Comparison of ENCODE assay signal across 8 cellular contexts in genomic region chrX:56812515-56813105, GRCh38.
DNase-seq lines count a peak whose midpoint lies in the region; ATAC-seq and TF ChIP-seq lines count a peak whose summit lies in the region.

No MANE protein-coding gene starts in this region.

- no peak overlapping the region for H3K18ac ChIP-seq in neuronal stem cell (ENCODE audit: low read length)

- peak overlapping the region; percentile 5 to 68 for H3K4me3 ChIP-seq in mucosa of rectum (ENCODE audit: low read length in 2 of 2)
- H3K4me3 ChIP-seq in GM23338: no peak overlapping the region
- H3K4me3 ChIP-seq in neuronal stem cell (ENCODE audit: low read length in 2 of 2): no peak overlapping the region

- H3K79me1 ChIP-seq in neuronal stem cell (ENCODE audit: low read depth, low read length): no peaks in the 10 kb centered on the region

- DNase-seq in AG20443 (ENCODE audit: low spot score) (peak; percentile 25), GM23338 (ENCODE audit: low spot score) (no peak), SW480 (ENCODE audit: low spot score) (no peak), neuronal stem cell (ENCODE audit: low spot score) (no peak)
- DNase-seq in activated T-cell treated with anti-CD3 and anti-CD28 coated beads, Interleukin-2, amount 50 U/mL, for 4 hours: no peak

- H3K9me3 Mint-ChIP-seq in activated T-cell treated with anti-CD3 and anti-CD28 coated beads, Interleukin-2, amount 50 U/mL, for 4 hours: no peaks in the 10 kb centered on the region
- no peaks in the 10 kb centered on the region; the same call in 2 of the 3 replicates for H3K9me3 Mint-ChIP-seq in GM23338

- no peaks in the 10 kb centered on the region for H3K36me3 ChIP-seq in mucosa of rectum (ENCODE audit: control insufficient read depth in 2 of 2, insufficient read depth in 2 of 2, low read length in 2 of 2)
- no peaks in the 10 kb centered on the region for H3K36me3 ChIP-seq in GM23338 (ENCODE audit: insufficient read depth)
- peaks cover 0 to 16% of the 10 kb centered on the region in 2 donors for H3K36me3 ChIP-seq in neuronal stem cell (replicated peaks in 1 of 2; ENCODE audit: control insufficient read depth in 2 of 2, insufficient read depth in 2 of 2, low read length in 2 of 2)

- no peaks in the 10 kb centered on the region for H3K27me3 Mint-ChIP-seq in activated T-cell treated with anti-CD3 and anti-CD28 coated beads, Interleukin-2, amount 50 U/mL, for 4 hours (ENCODE audit: low read depth)
- H3K27me3 Mint-ChIP-seq in GM23338 (ENCODE audit: insufficient read depth, low read depth, poor library complexity): peaks cover 2% of the 10 kb centered on the region

- H3K4me2 ChIP-seq in GM23338 (no peak overlapping the region), neuronal stem cell (ENCODE audit: insufficient read depth, low read length, poor library complexity, severe bottlenecking) (no peak overlapping the region)

- H3K9ac ChIP-seq in mucosa of rectum (ENCODE audit: low read depth in 1 of 2, low read length in 2 of 2) (peak overlapping the region in 1 of 2 donors; percentile 44), neuronal stem cell (ENCODE audit: low read depth, low read length, poor library complexity) (no peak overlapping the region)

- H2AFZ ChIP-seq in GM23338: no peak overlapping the region
- no peak overlapping the region for H2AFZ ChIP-seq in neuronal stem cell (ENCODE audit: low read length)

- no peaks in the 10 kb centered on the region for H3K9me3 ChIP-seq in mucosa of rectum (ENCODE audit: control insufficient read depth in 2 of 2, low read length in 2 of 2)
- no peaks in the 10 kb centered on the region for H3K9me3 ChIP-seq in neuronal stem cell (replicated peaks in 1 of 2; ENCODE audit: control insufficient read depth in 2 of 2, insufficient read depth in 1 of 2, low read depth in 1 of 2, low read length in 2 of 2)

- no peak overlapping the region for H2AK5ac ChIP-seq in neuronal stem cell (ENCODE audit: low read depth, low read length)

- no peaks in the 10 kb centered on the region for H4K20me1 ChIP-seq in GM23338 (replicated peaks; ENCODE audit: insufficient read depth)

- no peak overlapping the region for H3K23ac ChIP-seq in neuronal stem cell (ENCODE audit: low read depth, low read length, poor library complexity)

- H3K27ac ChIP-seq in mucosa of rectum (ENCODE audit: low read depth in 2 of 2, low read length in 2 of 2) (peak overlapping the region; percentile 14 to 26), GM23338 (ENCODE audit: low read depth) (no peak overlapping the region), neuronal stem cell (replicated peaks; ENCODE audit: low read length) (no peak overlapping the region)

- H3K27ac Mint-ChIP-seq in GM23338: no peak overlapping the region

- H4K91ac ChIP-seq in neuronal stem cell (ENCODE audit: low read depth, low read length, poor library complexity): no peak overlapping the region

- H3K36me3 Mint-ChIP-seq in activated T-cell treated with anti-CD3 and anti-CD28 coated beads, Interleukin-2, amount 50 U/mL, for 4 hours (ENCODE audit: insufficient read depth): peaks cover 8% of the 10 kb centered on the region
- H3K36me3 Mint-ChIP-seq in GM23338 (ENCODE audit: low read depth): peaks cover 13% of the 10 kb centered on the region

- no peak overlapping the region for H2BK5ac ChIP-seq in neuronal stem cell (ENCODE audit: low read length)

- H3K4me1 ChIP-seq in mucosa of rectum (ENCODE audit: control insufficient read depth in 2 of 2, insufficient read depth in 2 of 2, low read length in 2 of 2): no peaks in the 10 kb centered on the region
- no peaks in the 10 kb centered on the region for H3K4me1 ChIP-seq in GM23338 (ENCODE audit: insufficient read depth)
- H3K4me1 ChIP-seq in neuronal stem cell (ENCODE audit: control insufficient read depth in 2 of 2, insufficient read depth in 1 of 2, low read depth in 1 of 2, low read length in 2 of 2): peaks cover 0 to 2% of the 10 kb centered on the region in 2 donors

- WGBS in neuronal stem cell (ENCODE audit: extremely low coverage in 2 of 2, insufficient read length in 2 of 2, insufficient replicate concordance in 1 of 2), 2 donors: no CpG with 5 or more reads among the region's 7 CpGs

- H3K9me2 ChIP-seq in GM23338 (ENCODE audit: insufficient read depth): no peaks in the 10 kb centered on the region

- TF ChIP-seq CTCF in GM23338 (conservative IDR thresholded peaks at IDR 0.05; ENCODE audit: low read depth in 2 of 2): no peak

- peaks cover 54% of the 10 kb centered on the region for H3K4me1 Mint-ChIP-seq in activated T-cell treated with anti-CD3 and anti-CD28 coated beads, Interleukin-2, amount 50 U/mL, for 4 hours (ENCODE audit: low read depth)
- peaks cover 18% of the 10 kb centered on the region; the same call in 2 of the 3 replicates for H3K4me1 Mint-ChIP-seq in GM23338

- peak overlapping the region; percentile 84 for H3K4me3 Mint-ChIP-seq in activated T-cell treated with anti-CD3 and anti-CD28 coated beads, Interleukin-2, amount 50 U/mL, for 4 hours
- no peak overlapping the region for H3K4me3 Mint-ChIP-seq in GM23338

- H3K27me3 ChIP-seq in mucosa of rectum (ENCODE audit: control insufficient read depth in 2 of 2, insufficient read depth in 2 of 2, low read length in 2 of 2) (peaks cover 0 to 3% of the 10 kb centered on the region in 2 donors), GM23338 (ENCODE audit: insufficient read depth) (no peaks in the 10 kb centered on the region), neuronal stem cell (ENCODE audit: control insufficient read depth in 3 of 3, insufficient read depth in 3 of 3, low read depth in 1 of 3, low read length in 3 of 3) (peaks cover 0 to 8% (median 0%) of the 10 kb centered on the region in 3 experiments)

- no peak overlapping the region for H3K4ac ChIP-seq in neuronal stem cell (ENCODE audit: low read length)

- no peak overlapping the region for H2BK120ac ChIP-seq in neuronal stem cell (ENCODE audit: low read depth, low read length)

- ATAC-seq in GM19324 (IDR thresholded peaks at IDR 0.05; ENCODE audit: low FRiP score, unreplicated experiment): peak; percentile 95
- ATAC-seq in HG03280 (IDR thresholded peaks at IDR 0.05; ENCODE audit: unreplicated experiment): peak; percentile 90
- peak; percentile 81 to 84 for ATAC-seq in activated T-cell treated with anti-CD3 and anti-CD28 coated beads, Interleukin-2, amount 50 U/mL, for 4 hours
- no peak for ATAC-seq in GM23338

- H3F3A ChIP-seq in GM23338 (replicated peaks; ENCODE audit: low read depth): no peaks in the 10 kb centered on the region

- no peak overlapping the region for H3K14ac ChIP-seq in neuronal stem cell (ENCODE audit: low read length)

- H2BK15ac ChIP-seq in neuronal stem cell (ENCODE audit: low read length): no peak overlapping the region

- peaks cover 24% of the 10 kb centered on the region for H3K79me2 ChIP-seq in GM23338 (replicated peaks; ENCODE audit: insufficient read depth)

- H2BK12ac ChIP-seq in neuronal stem cell (ENCODE audit: low read length): no peak overlapping the region

- no peak overlapping the region for H4K8ac ChIP-seq in neuronal stem cell (ENCODE audit: low read depth, low read length)

TF ChIP-seq in GM23338, 12 proteins besides CTCF, POLR2A, EP300 and RAD21:
- TF ChIP-seq ZNF114 (CRISPR knock-in tag; IDR thresholded peaks at IDR 0.05): no peak
- no peak for TF ChIP-seq ZNF331 (CRISPR knock-in tag; IDR thresholded peaks at IDR 0.05; ENCODE audit: low read depth)
- no peak for TF ChIP-seq EZH2 (IDR thresholded peaks at IDR 0.05; ENCODE audit: low read depth, unreplicated experiment)
- no peak for TF ChIP-seq POLR2AphosphoS5 (IDR thresholded peaks at IDR 0.05; ENCODE audit: low read depth)
- TF ChIP-seq JUNB (IDR thresholded peaks at IDR 0.05; ENCODE audit: unreplicated experiment): no peak

Comparison
In these comparisons a context has a peak if more than half of its experiments do, and no peak if none do; other contexts are left out.
1. H3K27ac ChIP-seq: peak in mucosa of rectum (2 of 2); none in GM23338 (single experiment) and neuronal stem cell (single experiment).
2. H3K4me3 ChIP-seq: peak in mucosa of rectum (2 of 2); none in GM23338 (single experiment) and neuronal stem cell (0 of 2).